1 cellular context compared by ENCODE assay signal in the genomic region with DNA sequence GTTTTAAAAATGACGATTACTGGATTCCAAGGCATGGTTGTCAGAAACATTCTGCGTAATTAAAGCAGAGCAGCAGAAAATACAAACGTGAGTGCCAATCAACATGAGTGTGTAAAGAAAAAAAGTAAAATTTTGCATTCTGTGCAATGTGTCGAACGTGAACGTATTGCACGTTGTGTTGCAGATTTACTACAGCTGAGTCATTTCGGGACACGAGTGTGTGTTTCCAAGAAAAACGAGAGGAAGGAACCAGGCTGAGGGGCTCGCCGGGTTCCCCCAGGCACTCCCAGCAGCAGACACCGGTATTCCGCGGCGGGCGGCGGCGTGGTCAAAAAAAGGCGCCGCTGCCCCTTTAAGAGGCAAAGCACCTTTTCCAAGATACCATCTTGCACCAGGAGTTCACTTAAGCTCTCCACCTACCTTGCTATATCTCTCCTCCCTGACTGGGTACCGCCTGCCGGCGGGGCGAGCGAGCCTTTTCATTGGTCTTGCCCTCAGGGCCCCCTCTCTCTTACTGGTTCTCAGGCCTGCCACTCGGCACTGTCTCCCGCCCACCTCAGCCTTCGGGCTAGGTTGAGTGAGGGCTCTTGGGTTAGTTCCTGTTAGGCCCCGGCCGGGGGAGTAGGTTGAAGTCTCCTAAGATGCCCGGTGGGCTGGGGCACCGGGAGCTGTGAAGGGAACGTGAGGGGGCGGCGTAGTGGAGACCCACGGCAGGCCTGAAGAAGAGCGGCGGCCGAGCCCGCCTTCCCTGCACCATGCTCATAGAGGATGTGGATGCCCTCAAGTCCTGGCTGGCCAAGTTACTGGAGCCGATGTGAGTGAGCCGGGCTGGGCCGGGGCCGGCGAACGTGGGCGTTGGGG.
TF ChIP-seq lines count a peak whose summit lies in the region.

A gene with protein sequence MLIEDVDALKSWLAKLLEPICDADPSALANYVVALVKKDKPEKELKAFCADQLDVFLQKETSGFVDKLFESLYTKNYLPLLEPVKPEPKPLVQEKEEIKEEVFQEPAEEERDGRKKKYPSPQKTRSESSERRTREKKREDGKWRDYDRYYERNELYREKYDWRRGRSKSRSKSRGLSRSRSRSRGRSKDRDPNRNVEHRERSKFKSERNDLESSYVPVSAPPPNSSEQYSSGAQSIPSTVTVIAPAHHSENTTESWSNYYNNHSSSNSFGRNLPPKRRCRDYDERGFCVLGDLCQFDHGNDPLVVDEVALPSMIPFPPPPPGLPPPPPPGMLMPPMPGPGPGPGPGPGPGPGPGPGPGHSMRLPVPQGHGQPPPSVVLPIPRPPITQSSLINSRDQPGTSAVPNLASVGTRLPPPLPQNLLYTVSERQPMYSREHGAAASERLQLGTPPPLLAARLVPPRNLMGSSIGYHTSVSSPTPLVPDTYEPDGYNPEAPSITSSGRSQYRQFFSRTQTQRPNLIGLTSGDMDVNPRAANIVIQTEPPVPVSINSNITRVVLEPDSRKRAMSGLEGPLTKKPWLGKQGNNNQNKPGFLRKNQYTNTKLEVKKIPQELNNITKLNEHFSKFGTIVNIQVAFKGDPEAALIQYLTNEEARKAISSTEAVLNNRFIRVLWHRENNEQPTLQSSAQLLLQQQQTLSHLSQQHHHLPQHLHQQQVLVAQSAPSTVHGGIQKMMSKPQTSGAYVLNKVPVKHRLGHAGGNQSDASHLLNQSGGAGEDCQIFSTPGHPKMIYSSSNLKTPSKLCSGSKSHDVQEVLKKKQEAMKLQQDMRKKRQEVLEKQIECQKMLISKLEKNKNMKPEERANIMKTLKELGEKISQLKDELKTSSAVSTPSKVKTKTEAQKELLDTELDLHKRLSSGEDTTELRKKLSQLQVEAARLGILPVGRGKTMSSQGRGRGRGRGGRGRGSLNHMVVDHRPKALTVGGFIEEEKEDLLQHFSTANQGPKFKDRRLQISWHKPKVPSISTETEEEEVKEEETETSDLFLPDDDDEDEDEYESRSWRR (plus strand): TSS at position 595 of the 861 bp plus-strand sequence. CDS start 161 bp downstream, at position 756.

TF ChIP-seq in GM23338, 12 proteins besides CTCF, POLR2A, EP300 and RAD21 (continued from another document):
- TF ChIP-seq, protein P1, sequence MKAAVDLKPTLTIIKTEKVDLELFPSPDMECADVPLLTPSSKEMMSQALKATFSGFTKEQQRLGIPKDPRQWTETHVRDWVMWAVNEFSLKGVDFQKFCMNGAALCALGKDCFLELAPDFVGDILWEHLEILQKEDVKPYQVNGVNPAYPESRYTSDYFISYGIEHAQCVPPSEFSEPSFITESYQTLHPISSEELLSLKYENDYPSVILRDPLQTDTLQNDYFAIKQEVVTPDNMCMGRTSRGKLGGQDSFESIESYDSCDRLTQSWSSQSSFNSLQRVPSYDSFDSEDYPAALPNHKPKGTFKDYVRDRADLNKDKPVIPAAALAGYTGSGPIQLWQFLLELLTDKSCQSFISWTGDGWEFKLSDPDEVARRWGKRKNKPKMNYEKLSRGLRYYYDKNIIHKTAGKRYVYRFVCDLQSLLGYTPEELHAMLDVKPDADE (IDR thresholded peaks at IDR 0.05): peak; percentile 18; the same call in 1 of the 2 replicates
- TF ChIP-seq EZH2 (IDR thresholded peaks at IDR 0.05; ENCODE audit: low read depth, unreplicated experiment) (no peak), POLR2AphosphoS5 (IDR thresholded peaks at IDR 0.05; ENCODE audit: low read depth) (peak; percentile 85), NANOG (IDR thresholded peaks at IDR 0.05; ENCODE audit: borderline replicate concordance) (peak; percentile 42; the same call in 1 of the 2 replicates), JUNB (IDR thresholded peaks at IDR 0.05; ENCODE audit: unreplicated experiment) (no peak), STAT1 (IDR thresholded peaks at IDR 0.05; ENCODE audit: unreplicated experiment) (no peak), EZH2phosphoT487 (IDR thresholded peaks at IDR 0.05; ENCODE audit: unreplicated experiment) (no peak)
